ENCODE assay signal across 10 cellular contexts in the genomic region with DNA sequence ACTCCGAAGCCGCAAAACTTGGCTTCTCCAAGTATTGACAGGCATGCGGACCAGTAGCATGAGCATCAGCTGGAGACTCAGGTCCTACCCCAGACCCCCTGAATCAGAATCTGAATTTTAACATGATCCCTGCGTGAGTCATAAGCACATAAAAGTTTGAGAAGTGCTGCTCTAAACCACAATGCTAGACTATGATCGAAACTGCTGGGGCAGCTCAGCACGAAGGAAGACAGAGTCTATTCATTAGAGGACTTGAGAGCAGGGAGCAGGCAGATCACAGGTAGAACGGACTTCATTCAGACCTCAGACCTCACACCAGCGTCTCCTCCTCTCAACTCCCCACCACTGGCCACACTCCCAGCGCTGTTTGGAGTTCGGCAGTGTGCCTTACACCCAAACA. TPM values are rescaled to one million over a fixed set of nuclear protein-coding genes. Genes with fewer than 3 reads are reported as not detected.
DNase-seq lines count a peak whose midpoint lies in the region; ATAC-seq and TF ChIP-seq lines count a peak whose summit lies in the region.
"Had no signal": no experiment of that assay in that cellular context is flagged by ENCODE, and none has a peak within 500 bp of the region (broad histone marks: within the 10 kb centered on the region; RNA-seq: fewer than 3 reads in every experiment).

No MANE protein-coding gene starts in this region.

- TF ChIP-seq CTCF in uterus (IDR thresholded peaks at IDR 0.05) (no peak), heart left ventricle (IDR thresholded peaks at IDR 0.05) (no peak), Caco-2 (IDR thresholded peaks at IDR 0.05; ENCODE audit: insufficient read depth in 1 of 2, low read depth in 1 of 2, low read length in 1 of 2, severe bottlenecking in 1 of 2, unreplicated experiment in 1 of 2) (no peak)

- H3K9me3 ChIP-seq in T-helper 17 cell (ENCODE audit: control insufficient read depth, low read length, poor library complexity, severe bottlenecking) (no peaks in the 10 kb centered on the region), uterus (no peaks in the 10 kb centered on the region), heart left ventricle (no peaks in the 10 kb centered on the region), Caco-2 (no peaks in the 10 kb centered on the region)

- intact Hi-C loops in uterus (cut with DNase I; ENCODE audit: low total_unique reads) = no loop called here
- intact Hi-C loops in heart left ventricle (cut with DNase I) = no loop called here
- intact Hi-C loops in Caco-2 (cut with micrococcal nuclease; ENCODE audit: unreplicated experiment) = no loop called here

- ATAC-seq in T-helper 17 cell (no peak), heart left ventricle (no peak)
- ATAC-seq in effector memory CD8-positive, alpha-beta T cell (replicated peaks) = peak; percentile 29

- 88 to 95% (median 94%) methylated on average over 10 of the region's 10 CpGs for WGBS in heart left ventricle, 4 donors

- POLR2A ChIA-PET in Caco-2 (lab: Charles Lee) = no interaction called here

- BruUV-seq in Caco-2 (replicated peaks; lab: Mats Ljungman, UMichigan) = no TSS peak

- no peaks in the 10 kb centered on the region for H3K9me3 Mint-ChIP-seq in effector memory CD8-positive, alpha-beta T cell
- H3K9me3 Mint-ChIP-seq in Caco-2 (ENCODE audit: unreplicated experiment) = no peaks in the 10 kb centered on the region

- no peaks in the 10 kb centered on the region for H3K27me3 ChIP-seq in uterus
- H3K27me3 ChIP-seq in heart left ventricle = no peaks in the 10 kb centered on the region
- no peaks in the 10 kb centered on the region for H3K27me3 ChIP-seq in Caco-2 (replicated peaks; ENCODE audit: control insufficient read depth, insufficient read depth, low read length)

- H3K4me3 Mint-ChIP-seq in T-helper 17 cell = peak overlapping the region; percentile 25
- peak overlapping the region; percentile 51 to 65 for H3K4me3 Mint-ChIP-seq in effector memory CD8-positive, alpha-beta T cell
- no peak overlapping the region for H3K4me3 Mint-ChIP-seq in Caco-2 (ENCODE audit: unreplicated experiment)

- H3K27ac ChIP-seq in uterus (peak overlapping the region; percentile 48 to 52), heart left ventricle (peak overlapping the region in 1 of 12 donors; percentile 88)

- no peaks in the 10 kb centered on the region for H3K36me3 ChIP-seq in uterus
- peaks cover 0 to 71% (median 40%) of the 10 kb centered on the region in 9 donors for H3K36me3 ChIP-seq in heart left ventricle
- peaks cover 9% of the 10 kb centered on the region for H3K36me3 ChIP-seq in Caco-2 (ENCODE audit: control insufficient read depth, insufficient read depth, low read length)

- CTCF ChIA-PET in Caco-2 (lab: Charles Lee) = interaction anchor here (0.6 kb wide), 1 partner anchor 60 kb away, joined by 6 read pairs; no protein-coding TSS in a partner anchor

- TF ChIP-seq POLR2A in uterus (IDR thresholded peaks at IDR 0.05) (no peak), heart left ventricle (IDR thresholded peaks at IDR 0.05) (no peak)

- peak; percentile 30 for DNase-seq in stimulated activated CD8-positive, alpha-beta memory T cell treated with anti-CD3 and anti-CD28 coated beads, Interleukin-4, amount 100 ng/mL, for 24 hours (ENCODE audit: low read depth)
- DNase-seq in stimulated activated CD8-positive, alpha-beta memory T cell treated with anti-CD3 and anti-CD28 coated beads, Interleukin-4, amount 100 ng/mL, for 48 hours = no peak
- no peak for DNase-seq in T-helper 17 cell
- no peak for DNase-seq in effector memory CD8-positive, alpha-beta T cell
- no peak for DNase-seq in uterus
- no peak for DNase-seq in heart left ventricle
- DNase-seq in NCI-H2196 (lab: John Stamatoyannopoulos, UW; ENCODE audit: unreplicated experiment) = no peak
- no peak for DNase-seq in Caco-2
- DNase-seq: IMR-90, SHP77 had no signal

- H3K4me1 Mint-ChIP-seq in T-helper 17 cell (peaks cover 39% of the 10 kb centered on the region), Caco-2 (ENCODE audit: low read depth, unreplicated experiment) (peaks cover 26% of the 10 kb centered on the region)
- H3K4me1 Mint-ChIP-seq in effector memory CD8-positive, alpha-beta T cell (ENCODE audit: low read depth in 2 of 2) = peaks cover 37 to 44% of the 10 kb centered on the region in 2 donors

- H3K27me3 Mint-ChIP-seq in T-helper 17 cell (no peaks in the 10 kb centered on the region), Caco-2 (ENCODE audit: insufficient read depth, unreplicated experiment) (no peaks in the 10 kb centered on the region)
- no peaks in the 10 kb centered on the region for H3K27me3 Mint-ChIP-seq in effector memory CD8-positive, alpha-beta T cell

- H3K27ac Mint-ChIP-seq in T-helper 17 cell (peak overlapping the region; percentile 87), Caco-2 (ENCODE audit: unreplicated experiment) (no peak overlapping the region)
- H3K27ac Mint-ChIP-seq in effector memory CD8-positive, alpha-beta T cell = peak overlapping the region; percentile 86 to 91

- H3K36me3 Mint-ChIP-seq in T-helper 17 cell (ENCODE audit: low read depth) = peaks cover 6% of the 10 kb centered on the region
- peaks cover 38% of the 10 kb centered on the region for H3K36me3 Mint-ChIP-seq in effector memory CD8-positive, alpha-beta T cell (ENCODE audit: insufficient read depth)
- peaks cover 86% of the 10 kb centered on the region for H3K36me3 Mint-ChIP-seq in Caco-2 (ENCODE audit: insufficient read depth, unreplicated experiment)

- H3K4me1 ChIP-seq in uterus (peaks cover 0 to 5% of the 10 kb centered on the region in 2 donors), heart left ventricle (peaks cover 0 to 23% (median 0%) of the 10 kb centered on the region in 12 donors), Caco-2 (peaks cover 6% of the 10 kb centered on the region; the same call in 1 of the 2 replicates)

- no peak overlapping the region for H3K4me3 ChIP-seq in uterus
- no peak overlapping the region for H3K4me3 ChIP-seq in heart left ventricle
- no peak overlapping the region for H3K4me3 ChIP-seq in Caco-2 (ENCODE audit: low read depth, low read length)

RNA-seq across cellular contexts. Expression of gene CAMK2G, which starts 16.9 kb away (rescaled TPM):
- total RNA-seq in T-helper 17 cell = 10 to 100 TPM; 52.6 to 59.6 TPM
- 10 to 100 TPM; 17.9 to 79.9 (median 40.0) TPM for total RNA-seq in uterus
- total RNA-seq in heart left ventricle = 10 to 100 TPM; 10.4 to 18.6 (median 14.7) TPM
- polyA plus RNA-seq in heart left ventricle = 10 to 100 TPM in 1 of 2 donors, 1 to 10 TPM in 1; 8.0 to 11.3 TPM
- 78.0 and 78.8 TPM in 2 replicates for total RNA-seq in Caco-2 (2022)

RNA-seq across cellular contexts. Expression of gene NDST2, which starts 46.0 kb away (rescaled TPM):
- total RNA-seq in T-helper 17 cell = 10 to 100 TPM; 80.6 to 80.9 TPM
- 10 to 100 TPM in 3 of 4 donors, 1 to 10 TPM in 1; 5.9 to 47.8 (median 14.1) TPM for total RNA-seq in uterus
- 10 to 100 TPM in 6 of 9 donors, 1 to 10 TPM in 3; 5.8 to 32.3 (median 12.3) TPM for total RNA-seq in heart left ventricle
- polyA plus RNA-seq in heart left ventricle = 1 to 10 TPM; 8.3 to 9.4 TPM
- total RNA-seq in Caco-2 (2022) = 16.8 and 18.6 TPM in 2 replicates

RNA-seq across cellular contexts. Expression of gene PLAU, which starts 53.5 kb away (rescaled TPM):
- total RNA-seq in T-helper 17 cell (under 1 TPM in 1 of 2 donors, not detected in 1; 0.42 TPM), uterus (10 to 100 TPM in 2 of 4 donors, 1 to 10 TPM in 2; 1.8 to 15.3 (median 9.0) TPM), heart left ventricle (10 to 100 TPM in 5 of 9 donors, 1 to 10 TPM in 4; 7.8 to 68.1 (median 10.3) TPM), Caco-2 (2022) (1.2 and 1.8 TPM in 2 replicates)
- polyA plus RNA-seq in heart left ventricle = 10 to 100 TPM in 1 of 2 donors, 1 to 10 TPM in 1; 3.3 to 11.8 TPM
